In genomic region chr13:114103801-114104625, GRCh38 we compare ENCODE assay signal across 7 cellular contexts. TPM values are rescaled to one million over a fixed set of nuclear protein-coding genes. Genes with fewer than 3 reads are reported as not detected.
DNase-seq lines count a peak whose midpoint lies in the region; ATAC-seq and TF ChIP-seq lines count a peak whose summit lies in the region.
"Not testable (repeated sequence)": the region's sequence is repeated elsewhere in the genome, so short reads cannot be mapped to it uniquely, and the experiment has no call there.

No MANE protein-coding gene starts in this region.

- H3K9me3 ChIP-seq in CD4-positive, alpha-beta memory T cell (ENCODE audit: control insufficient read depth in 1 of 2, low read length in 2 of 2); neural progenitor cell (ENCODE audit: low read depth): not testable (repeated sequence)

- peak overlapping the region in 7 of 8 donors; percentile 15 to 58 (median 38) for H3K4me3 Mint-ChIP-seq in CD4-positive, alpha-beta memory T cell
- H3K4me3 Mint-ChIP-seq in activated T-helper 1 cell treated with anti-CD3 and anti-CD28 coated beads, Interleukin-12 subunit alpha, Interleukin-12 subunit beta, Interleukin-2, Interleukin-4 antibody, amounts not matched to agents 30 ng/mL and 10 ng/mL and 1 ng/mL, durations not matched to agents 14 hours and 24 hours and 36 hours; neural progenitor cell; stimulated activated effector memory CD8-positive, alpha-beta T cell treated with anti-CD3 and anti-CD28 coated beads, Interleukin-12 subunit alpha, Interleukin-12 subunit beta, amount 100 ng/mL, for 72 hours: not testable (repeated sequence)
- peak overlapping the region; percentile 69 for H3K4me3 Mint-ChIP-seq in central memory CD8-positive, alpha-beta T cell

- H3K4me2 ChIP-seq in neural progenitor cell: not testable (repeated sequence)

- H3K4me1 Mint-ChIP-seq in CD4-positive, alpha-beta memory T cell: peaks cover 30 to 81% (median 57%) of the 10 kb centered on the region in 4 donors
- H3K4me1 Mint-ChIP-seq in activated T-helper 1 cell treated with anti-CD3 and anti-CD28 coated beads, Interleukin-12 subunit alpha, Interleukin-12 subunit beta, Interleukin-2, Interleukin-4 antibody, amounts not matched to agents 30 ng/mL and 10 ng/mL and 1 ng/mL, durations not matched to agents 14 hours and 24 hours and 36 hours (ENCODE audit: low read depth): peaks cover 17% of the 10 kb centered on the region
- peaks cover 63% of the 10 kb centered on the region for H3K4me1 Mint-ChIP-seq in central memory CD8-positive, alpha-beta T cell
- H3K4me1 Mint-ChIP-seq in neural progenitor cell: peaks cover 38% of the 10 kb centered on the region
- peaks cover 67% of the 10 kb centered on the region for H3K4me1 Mint-ChIP-seq in stimulated activated effector memory CD8-positive, alpha-beta T cell treated with anti-CD3 and anti-CD28 coated beads, Interleukin-12 subunit alpha, Interleukin-12 subunit beta, amount 100 ng/mL, for 72 hours

- POLR2A ChIA-PET in CD4-positive, alpha-beta memory T cell (lab: Charles Lee; ENCODE audit: partially characterized antibody): not testable (repeated sequence)

- not testable (repeated sequence) for H3K9ac ChIP-seq in neural progenitor cell

- not testable (repeated sequence) for H3K27me3 ChIP-seq in CD4-positive, alpha-beta memory T cell (ENCODE audit: insufficient read depth, low read length); neural progenitor cell

- H3K27ac Mint-ChIP-seq in CD4-positive, alpha-beta memory T cell: peak overlapping the region in 6 of 7 donors; percentile 46 to 90 (median 79)
- peak overlapping the region; percentile 34 for H3K27ac Mint-ChIP-seq in activated T-helper 1 cell treated with anti-CD3 and anti-CD28 coated beads, Interleukin-12 subunit alpha, Interleukin-12 subunit beta, Interleukin-2, Interleukin-4 antibody, amounts not matched to agents 30 ng/mL and 10 ng/mL and 1 ng/mL, durations not matched to agents 14 hours and 24 hours and 36 hours
- H3K27ac Mint-ChIP-seq in central memory CD8-positive, alpha-beta T cell (ENCODE audit: low read depth): peak overlapping the region; percentile 90
- H3K27ac Mint-ChIP-seq in neural progenitor cell: peak overlapping the region; percentile 60
- peak overlapping the region; percentile 78 for H3K27ac Mint-ChIP-seq in stimulated activated effector memory CD8-positive, alpha-beta T cell treated with anti-CD3 and anti-CD28 coated beads, Interleukin-12 subunit alpha, Interleukin-12 subunit beta, amount 100 ng/mL, for 72 hours

- peak; percentile 17 for ATAC-seq in central memory CD8-positive, alpha-beta T cell (replicated peaks; ENCODE audit: extremely low read depth, poor library complexity, severe bottlenecking)
- ATAC-seq in left colon: not testable (repeated sequence)
- ATAC-seq in stimulated activated effector memory CD8-positive, alpha-beta T cell treated with anti-CD3 and anti-CD28 coated beads, Interleukin-12 subunit alpha, Interleukin-12 subunit beta, amount 100 ng/mL, for 72 hours: peak; percentile 53

- peaks cover 24% of the 10 kb centered on the region for H3F3A ChIP-seq in neural progenitor cell (ENCODE audit: low read depth)

- H3K27ac ChIP-seq in CD4-positive, alpha-beta memory T cell (ENCODE audit: low read depth, low read length); neural progenitor cell: not testable (repeated sequence)

- H4K20me1 ChIP-seq in neural progenitor cell (ENCODE audit: low read depth): not testable (repeated sequence)

- TF ChIP-seq CTCF in neural progenitor cell (IDR thresholded peaks at IDR 0.05): not testable (repeated sequence)

- peaks cover 51% of the 10 kb centered on the region for H3K36me3 ChIP-seq in CD4-positive, alpha-beta memory T cell (ENCODE audit: insufficient read depth, low read length)
- H3K36me3 ChIP-seq in neural progenitor cell: not testable (repeated sequence)

- H2AFZ ChIP-seq in neural progenitor cell (replicated peaks): not testable (repeated sequence)

- intact Hi-C loops in CD4-positive, alpha-beta memory T cell (cut with micrococcal nuclease); activated T-helper 1 cell treated with anti-CD3 and anti-CD28 coated beads, Interleukin-12 subunit alpha, Interleukin-12 subunit beta, Interleukin-2, Interleukin-4 antibody, amounts not matched to agents 30 ng/mL and 10 ng/mL and 1 ng/mL, durations not matched to agents 14 hours and 24 hours and 36 hours (cut with micrococcal nuclease); left colon (cut with DNase I, micrococcal nuclease): not testable (repeated sequence)

- peaks cover 0 to 19% (median 0%) of the 10 kb centered on the region in 8 donors for H3K9me3 Mint-ChIP-seq in CD4-positive, alpha-beta memory T cell
- H3K9me3 Mint-ChIP-seq in activated T-helper 1 cell treated with anti-CD3 and anti-CD28 coated beads, Interleukin-12 subunit alpha, Interleukin-12 subunit beta, Interleukin-2, Interleukin-4 antibody, amounts not matched to agents 30 ng/mL and 10 ng/mL and 1 ng/mL, durations not matched to agents 14 hours and 24 hours and 36 hours; central memory CD8-positive, alpha-beta T cell; neural progenitor cell; stimulated activated effector memory CD8-positive, alpha-beta T cell treated with anti-CD3 and anti-CD28 coated beads, Interleukin-12 subunit alpha, Interleukin-12 subunit beta, amount 100 ng/mL, for 72 hours: not testable (repeated sequence)

- peaks cover 21 to 51% of the 10 kb centered on the region in 2 donors for H3K36me3 Mint-ChIP-seq in CD4-positive, alpha-beta memory T cell
- peaks cover 11% of the 10 kb centered on the region for H3K36me3 Mint-ChIP-seq in activated T-helper 1 cell treated with anti-CD3 and anti-CD28 coated beads, Interleukin-12 subunit alpha, Interleukin-12 subunit beta, Interleukin-2, Interleukin-4 antibody, amounts not matched to agents 30 ng/mL and 10 ng/mL and 1 ng/mL, durations not matched to agents 14 hours and 24 hours and 36 hours (ENCODE audit: low read depth)
- H3K36me3 Mint-ChIP-seq in central memory CD8-positive, alpha-beta T cell (ENCODE audit: insufficient read depth): peaks cover 53% of the 10 kb centered on the region
- not testable (repeated sequence) for H3K36me3 Mint-ChIP-seq in neural progenitor cell
- H3K36me3 Mint-ChIP-seq in stimulated activated effector memory CD8-positive, alpha-beta T cell treated with anti-CD3 and anti-CD28 coated beads, Interleukin-12 subunit alpha, Interleukin-12 subunit beta, amount 100 ng/mL, for 72 hours: peaks cover 26% of the 10 kb centered on the region

- not testable (repeated sequence) for H3K27me3 Mint-ChIP-seq in CD4-positive, alpha-beta memory T cell; activated T-helper 1 cell treated with anti-CD3 and anti-CD28 coated beads, Interleukin-12 subunit alpha, Interleukin-12 subunit beta, Interleukin-2, Interleukin-4 antibody, amounts not matched to agents 30 ng/mL and 10 ng/mL and 1 ng/mL, durations not matched to agents 14 hours and 24 hours and 36 hours (ENCODE audit: insufficient read depth); central memory CD8-positive, alpha-beta T cell; neural progenitor cell (ENCODE audit: insufficient read depth, low read depth)

- peaks cover 82% of the 10 kb centered on the region for H3K4me1 ChIP-seq in CD4-positive, alpha-beta memory T cell (ENCODE audit: insufficient read depth, low read length)
- not testable (repeated sequence) for H3K4me1 ChIP-seq in neural progenitor cell

- peak in 1 of 5 donors; percentile 37 for DNase-seq in CD4-positive, alpha-beta memory T cell
- DNase-seq in T-helper 9 cell (peak; percentile 1), left colon (peak; percentile 4 to 21)
- not testable (repeated sequence) for DNase-seq in activated T-helper 1 cell treated with anti-CD3 and anti-CD28 coated beads, Interleukin-12 subunit alpha, Interleukin-12 subunit beta, Interleukin-2, Interleukin-4 antibody, amounts not matched to agents 30 ng/mL and 10 ng/mL and 1 ng/mL, durations not matched to agents 14 hours and 24 hours and 36 hours (ENCODE audit: low spot score); neural progenitor cell (ENCODE audit: low spot score); stimulated activated effector memory CD8-positive, alpha-beta T cell treated with anti-CD3 and anti-CD28 coated beads, Interleukin-12 subunit alpha, Interleukin-12 subunit beta, amount 100 ng/mL, for 72 hours (ENCODE audit: low spot score in 2 of 2)
- DNase-seq in central memory CD8-positive, alpha-beta T cell (ENCODE audit: low spot score in 2 of 2): peak in 1 of 2 donors; percentile 30

- H3K4me3 ChIP-seq in CD4-positive, alpha-beta memory T cell (ENCODE audit: low read length in 2 of 2); neural progenitor cell: not testable (repeated sequence)

- not testable (repeated sequence) for H3K79me2 ChIP-seq in neural progenitor cell (ENCODE audit: low read depth)

- CTCF ChIA-PET in CD4-positive, alpha-beta memory T cell (lab: Charles Lee; ENCODE audit: partially characterized antibody): not testable (repeated sequence)

RNA-seq across cellular contexts. Expression of gene RASA3, which starts 28.4 kb away (rescaled TPM):
- total RNA-seq in CD4-positive, alpha-beta memory T cell: 100 to 1,000 TPM; 171 to 174 TPM
- polyA plus RNA-seq in CD4-positive, alpha-beta memory T cell: 100 to 1,000 TPM in 1 of 2 donors, 10 to 100 TPM in 1; 65.5 to 141 TPM
- total RNA-seq in activated T-helper 1 cell treated with anti-CD3 and anti-CD28 coated beads, Interleukin-12 subunit alpha, Interleukin-12 subunit beta, Interleukin-2, Interleukin-4 antibody, amounts not matched to agents 30 ng/mL and 10 ng/mL and 1 ng/mL, durations not matched to agents 14 hours and 24 hours and 36 hours: 22.9 and 23.5 TPM in 2 replicates
- total RNA-seq in left colon (1 to 10 TPM; 6.5 to 9.0 TPM), neural progenitor cell (ENCODE audit: low replicate concordance) (2.9 and 6.0 TPM in 2 replicates)

Comparison
In these comparisons a context has a peak if more than half of its experiments do, and no peak if none do; other contexts are left out.
1. H3K27ac Mint-ChIP-seq: peak in every context shown above with its lines; median percentile 90 in central memory CD8-positive, alpha-beta T cell; 79 in CD4-positive, alpha-beta memory T cell; 78 in stimulated activated effector memory CD8-positive, alpha-beta T cell treated with anti-CD3 and anti-CD28 coated beads, Interleukin-12 subunit alpha, Interleukin-12 subunit beta, amount 100 ng/mL, for 72 hours; 60 in neural progenitor cell; 34 in activated T-helper 1 cell treated with anti-CD3 and anti-CD28 coated beads, Interleukin-12 subunit alpha, Interleukin-12 subunit beta, Interleukin-2, Interleukin-4 antibody, amounts not matched to agents 30 ng/mL and 10 ng/mL and 1 ng/mL, durations not matched to agents 14 hours and 24 hours and 36 hours.